11 cellular contexts compared by ENCODE assay signal in the genomic region with DNA sequence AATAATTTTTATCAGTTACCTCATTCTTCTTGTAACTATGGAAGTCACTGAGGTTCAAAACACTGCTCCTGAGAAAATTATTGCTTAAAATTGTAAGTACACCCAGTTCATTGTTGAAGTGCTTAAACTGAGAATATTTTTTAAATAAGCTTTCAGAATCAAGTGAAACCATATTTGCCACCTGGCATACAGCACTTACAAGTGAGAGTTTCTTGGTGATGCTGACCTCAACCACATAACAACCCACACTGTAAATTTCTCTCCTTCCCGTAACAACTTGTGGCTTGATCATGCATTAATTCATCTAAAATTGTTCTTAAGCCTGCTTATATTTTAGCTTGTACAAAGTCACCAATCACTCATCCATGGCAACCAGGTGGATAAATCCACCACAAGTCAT. TPM values are rescaled to one million over a fixed set of nuclear protein-coding genes. Genes with fewer than 3 reads are reported as not detected.
DNase-seq lines count a peak whose midpoint lies in the region; ATAC-seq and TF ChIP-seq lines count a peak whose summit lies in the region.
"Had no signal": no experiment of that assay in that cellular context is flagged by ENCODE, and none has a peak within 500 bp of the region (broad histone marks: within the 10 kb centered on the region; RNA-seq: fewer than 3 reads in every experiment).

No MANE protein-coding gene starts in this region.

- H3K4me1 Mint-ChIP-seq in natural killer cell treated with Interleukin-12 subunit alpha and Interleukin-12 subunit beta and Interleukin-15 and Interleukin-18, amount 100 ng/mL, for 72 hours (ENCODE audit: low read depth in 2 of 2) = peaks cover 22 to 26% of the 10 kb centered on the region in 2 donors
- peaks cover 15% of the 10 kb centered on the region for H3K4me1 Mint-ChIP-seq in type B pancreatic cell (ENCODE audit: unreplicated experiment)

- no peak for TF ChIP-seq CTCF in HEK293 (tag by site-specific recombination; IDR thresholded peaks at IDR 0.05)
- no peak for TF ChIP-seq CTCF in type B pancreatic cell (conservative IDR thresholded peaks at IDR 0.05)
- TF ChIP-seq CTCF in WERI-Rb-1 (IDR thresholded peaks at IDR 0.05; ENCODE audit: low read depth, low read length) = no peak

- H3K4me3 Mint-ChIP-seq in natural killer cell treated with Interleukin-12 subunit alpha and Interleukin-12 subunit beta and Interleukin-15 and Interleukin-18, amount 100 ng/mL, for 72 hours = peak overlapping the region; percentile 31
- no peak overlapping the region for H3K4me3 Mint-ChIP-seq in type B pancreatic cell
- H3K4me3 Mint-ChIP-seq: activated naive CD4-positive, alpha-beta T cell treated with anti-CD3 and anti-CD28 coated beads, Interleukin-2, amount 50 U/mL, for 24 hours had no signal

- no peak for DNase-seq in natural killer cell treated with Interleukin-12 subunit alpha and Interleukin-12 subunit beta and Interleukin-15 and Interleukin-18, amount 100 ng/mL, for 72 hours (ENCODE audit: low spot score)
- no peak for DNase-seq in posterior cingulate gyrus
- DNase-seq in NCI-H1417 (lab: John Stamatoyannopoulos, UW) = no peak
- DNase-seq in type B pancreatic cell (ENCODE audit: extremely low spot score, unreplicated experiment) = no peak
- no peak for DNase-seq in WERI-Rb-1
- DNase-seq: NCI-H526 treated with DMSO at 0.1 percent for 48 hours had no signal

- peaks cover 26 to 34% of the 10 kb centered on the region in 2 donors for H3K27me3 Mint-ChIP-seq in natural killer cell treated with Interleukin-12 subunit alpha and Interleukin-12 subunit beta and Interleukin-15 and Interleukin-18, amount 100 ng/mL, for 72 hours
- no peaks in the 10 kb centered on the region for H3K27me3 Mint-ChIP-seq in type B pancreatic cell
- H3K27me3 Mint-ChIP-seq: activated naive CD4-positive, alpha-beta T cell treated with anti-CD3 and anti-CD28 coated beads, Interleukin-2, amount 50 U/mL, for 24 hours had no signal

- H3K36me3 Mint-ChIP-seq in natural killer cell treated with Interleukin-12 subunit alpha and Interleukin-12 subunit beta and Interleukin-15 and Interleukin-18, amount 100 ng/mL, for 72 hours = no peaks in the 10 kb centered on the region
- no peaks in the 10 kb centered on the region for H3K36me3 Mint-ChIP-seq in type B pancreatic cell

- no peak overlapping the region for H3K4me3 ChIP-seq in HEK293 (ENCODE audit: low read depth, low read length)
- no peak overlapping the region for H3K4me3 ChIP-seq in WERI-Rb-1 (ENCODE audit: low read depth, low read length)

- CTCF ChIA-PET in HEK293 (lab: Yijun Ruan, JAX) = no interaction called here

- no peak overlapping the region for H3K27ac ChIP-seq in HEK293 (ENCODE audit: extremely low read depth, low read depth, low read length)
- H3K27ac ChIP-seq in WERI-Rb-1 = no peak overlapping the region
- H3K27ac ChIP-seq: neutrophil had no signal

- H3K27me3 ChIP-seq in WERI-Rb-1 (ENCODE audit: insufficient read depth, low read depth, severe bottlenecking) = no peaks in the 10 kb centered on the region
- H3K27me3 ChIP-seq: neutrophil had no signal

- H3K4me1 ChIP-seq in HEK293 (ENCODE audit: control insufficient read depth, insufficient read depth, low read length) = 0 out of 2 replicates have a peak, but pooled peaks cover 2% of the 10 kb centered on the region

- intact Hi-C loops in posterior cingulate gyrus (cut with DNase I) = no loop called here

- POLR2A ChIA-PET in HEK293 (lab: Yijun Ruan, JAX) = no interaction called here

- H3K27ac Mint-ChIP-seq in natural killer cell treated with Interleukin-12 subunit alpha and Interleukin-12 subunit beta and Interleukin-15 and Interleukin-18, amount 100 ng/mL, for 72 hours = peak overlapping the region in 1 of 2 donors; percentile 48
- no peak overlapping the region for H3K27ac Mint-ChIP-seq in type B pancreatic cell
- H3K27ac Mint-ChIP-seq: activated naive CD4-positive, alpha-beta T cell treated with anti-CD3 and anti-CD28 coated beads, Interleukin-2, amount 50 U/mL, for 24 hours had no signal

- ATAC-seq in GM18873 (IDR thresholded peaks at IDR 0.05; ENCODE audit: low FRiP score, unreplicated experiment) (peak; percentile 67), HG03439 (IDR thresholded peaks at IDR 0.05; ENCODE audit: unreplicated experiment) (peak; percentile 69)
- ATAC-seq in natural killer cell treated with Interleukin-12 subunit alpha and Interleukin-12 subunit beta and Interleukin-15 and Interleukin-18, amount 100 ng/mL, for 72 hours = peak in 1 of 2 donors; percentile 60

- no peaks in the 10 kb centered on the region for H3K9me3 ChIP-seq in HEK293 (ENCODE audit: control insufficient read depth, insufficient read depth, low read depth, low read length)
- H3K9me3 ChIP-seq in WERI-Rb-1 (ENCODE audit: severe bottlenecking) = no peaks in the 10 kb centered on the region
- H3K9me3 ChIP-seq: neutrophil had no signal

- no peaks in the 10 kb centered on the region for H3K9me3 Mint-ChIP-seq in natural killer cell treated with Interleukin-12 subunit alpha and Interleukin-12 subunit beta and Interleukin-15 and Interleukin-18, amount 100 ng/mL, for 72 hours
- no peaks in the 10 kb centered on the region for H3K9me3 Mint-ChIP-seq in type B pancreatic cell
- H3K9me3 Mint-ChIP-seq: activated naive CD4-positive, alpha-beta T cell treated with anti-CD3 and anti-CD28 coated beads, Interleukin-2, amount 50 U/mL, for 24 hours had no signal

- H3K36me3 ChIP-seq in HEK293 (ENCODE audit: control insufficient read depth in 2 of 2, insufficient read depth in 1 of 2, low read length in 2 of 2) (no peaks in the 10 kb centered on the region), WERI-Rb-1 (no peaks in the 10 kb centered on the region)
- H3K36me3 ChIP-seq: neutrophil had no signal

TF ChIP-seq in HEK293, 187 proteins besides CTCF, POLR2A, EP300 and RAD21:
- 0 out of 2 replicates have a peak, but pooled peaks have one; percentile 54 for TF ChIP-seq MZF1 (tag by site-specific recombination; IDR thresholded peaks at IDR 0.05; ENCODE audit: borderline replicate concordance)
- TF ChIP-seq ZNF571 (tag by site-specific recombination; IDR thresholded peaks at IDR 0.05) = no peak
- no peak for TF ChIP-seq MEIS1 (CRISPR knock-in tag; IDR thresholded peaks at IDR 0.05; ENCODE audit: borderline replicate concordance)

RNA-seq across cellular contexts. Expression of a gene that starts 34.0 kb away (rescaled TPM):
- 10 to 100 TPM; 10.9 to 12.7 TPM for total RNA-seq in natural killer cell treated with Interleukin-12 subunit alpha and Interleukin-12 subunit beta and Interleukin-15 and Interleukin-18, amount 100 ng/mL, for 72 hours
- 21.8 and 23.0 TPM in 2 replicates for total RNA-seq in type B pancreatic cell (ENCODE audit: low replicate concordance)
